ENCODE assay signal across 16 cellular contexts in genomic region chr2:141888987-141889555, GRCh38.
DNase-seq lines count a peak whose midpoint lies in the region; ATAC-seq and TF ChIP-seq lines count a peak whose summit lies in the region.
"Had no signal": no experiment of that assay in that cellular context is flagged by ENCODE, and none has a peak within 500 bp of the region (broad histone marks: within the 10 kb centered on the region; RNA-seq: fewer than 3 reads in every experiment).

No MANE protein-coding gene starts in this region.

- no peak overlapping the region for H3K23ac ChIP-seq in IMR-90 (ENCODE audit: low read depth, low read length)

- H3K4me1 Mint-ChIP-seq in activated naive CD8-positive, alpha-beta T cell treated with anti-CD3 and anti-CD28 coated beads, Interleukin-2, amount 50 U/mL, for 24 hours: no peaks in the 10 kb centered on the region
- H3K4me1 Mint-ChIP-seq: CD14-positive monocyte; CD4-positive, alpha-beta memory T cell; IgD-negative memory B cell had no signal

- no peak overlapping the region for H3K4me3 Mint-ChIP-seq in activated naive CD8-positive, alpha-beta T cell treated with anti-CD3 and anti-CD28 coated beads, Interleukin-2, amount 50 U/mL, for 24 hours
- H3K4me3 Mint-ChIP-seq: CD14-positive monocyte; CD4-positive, alpha-beta memory T cell; H9; IgD-negative memory B cell had no signal

- H3K18ac ChIP-seq in IMR-90 (ENCODE audit: low read depth, low read length): no peak overlapping the region

- no peak overlapping the region for H2BK20ac ChIP-seq in IMR-90 (ENCODE audit: low read depth, low read length)

- POLR2A ChIA-PET in IMR-90 (lab: Charles Lee; ENCODE audit: unreplicated experiment): no interaction called here

- no peak for TF ChIP-seq RAD21 in IMR-90 (IDR thresholded peaks at IDR 0.05; ENCODE audit: low read length)

- ATAC-seq in IMR-90 (ENCODE audit: low read depth): no peak
- ATAC-seq in activated naive CD8-positive, alpha-beta T cell treated with anti-CD3 and anti-CD28 coated beads, Interleukin-2, amount 50 U/mL, for 24 hours: no peak
- no peak for ATAC-seq in GM18517 (IDR thresholded peaks at IDR 0.05; ENCODE audit: unreplicated experiment)
- ATAC-seq in HG02798 (IDR thresholded peaks at IDR 0.05; ENCODE audit: poor library complexity, unreplicated experiment): no peak

- no peak overlapping the region for H2AFZ ChIP-seq in IMR-90 (replicated peaks; ENCODE audit: low read length, poor library complexity)

- H3K9ac ChIP-seq in IMR-90 (ENCODE audit: low read depth, low read length): no peak overlapping the region
- H3K9ac ChIP-seq: BLaER1 had no signal

- DNase-seq in IMR-90: no peak
- no peak for DNase-seq in caudate nucleus (lab: John Stamatoyannopoulos, UW)
- DNase-seq in activated naive CD8-positive, alpha-beta T cell treated with anti-CD3 and anti-CD28 coated beads, Interleukin-2, amount 50 U/mL, for 24 hours: no peak
- DNase-seq: CD4-positive, alpha-beta memory T cell; DMS153; DMS79; GDM1; H9; KG1 had no signal

- H3K79me1 ChIP-seq in IMR-90 (ENCODE audit: low read depth in 1 of 2, low read length in 2 of 2): no peaks in the 10 kb centered on the region

- TF ChIP-seq POLR2A in IMR-90 (IDR thresholded peaks at IDR 0.05; ENCODE audit: low read depth, low read length): no peak

- intact Hi-C loops in IMR-90 (cut with micrococcal nuclease): no loop called here

- dilution Hi-C loops in IMR-90 (cut with HindIII; ENCODE audit: low sequenced_read_pairs, unreplicated experiment): no loop called here

- no TSS peak for BruUV-seq in IMR-90 (replicated peaks; lab: Mats Ljungman, UMichigan)

- no peak overlapping the region for H2BK15ac ChIP-seq in IMR-90 (ENCODE audit: low read depth, low read length)

- H4K20me1 ChIP-seq in IMR-90 (ENCODE audit: insufficient read depth, low read length): no peaks in the 10 kb centered on the region
- H4K20me1 ChIP-seq: BLaER1 had no signal

- no peak overlapping the region for H3K4me3 ChIP-seq in IMR-90 (ENCODE audit: insufficient read depth, low read depth, low read length)
- H3K4me3 ChIP-seq: BLaER1 had no signal

- no peaks in the 10 kb centered on the region for H3K9me1 ChIP-seq in IMR-90 (ENCODE audit: insufficient read depth, low read length)

- H3K27me3 ChIP-seq in IMR-90 (ENCODE audit: control insufficient read depth, insufficient read depth, low read length): no peaks in the 10 kb centered on the region
- H3K27me3 ChIP-seq in layer of hippocampus (ENCODE audit: control insufficient read depth, insufficient read depth, low read length): no peaks in the 10 kb centered on the region
- H3K27me3 ChIP-seq: BLaER1 had no signal

- H3K56ac ChIP-seq in IMR-90 (ENCODE audit: extremely low read depth, insufficient read depth, low read length): no peak overlapping the region

- H3K9me3 ChIP-seq in IMR-90 (ENCODE audit: control insufficient read depth, insufficient read depth, low read length): no peaks in the 10 kb centered on the region
- H3K9me3 ChIP-seq: BLaER1 had no signal

- H3K9me3 Mint-ChIP-seq in activated naive CD8-positive, alpha-beta T cell treated with anti-CD3 and anti-CD28 coated beads, Interleukin-2, amount 50 U/mL, for 24 hours: peaks cover 13% of the 10 kb centered on the region
- H3K9me3 Mint-ChIP-seq: H9 had no signal

- no peaks in the 10 kb centered on the region for H3K27me3 Mint-ChIP-seq in activated naive CD8-positive, alpha-beta T cell treated with anti-CD3 and anti-CD28 coated beads, Interleukin-2, amount 50 U/mL, for 24 hours
- H3K27me3 Mint-ChIP-seq: CD4-positive, alpha-beta memory T cell; IgD-negative memory B cell had no signal

- no CpG with 5 or more reads among the region's 1 CpG for WGBS in IMR-90 (ENCODE audit: extremely low coverage in 2 of 2, insufficient read length in 1 of 2), 2 experiments

- no peaks in the 10 kb centered on the region for H3K36me3 ChIP-seq in IMR-90 (ENCODE audit: control insufficient read depth, insufficient read depth, low read length)
- H3K36me3 ChIP-seq: BLaER1 had no signal

- H2BK120ac ChIP-seq in IMR-90 (ENCODE audit: low read depth, low read length): no peak overlapping the region

- H3K27ac ChIP-seq in IMR-90 (ENCODE audit: insufficient read depth, low read length) (no peak overlapping the region), caudate nucleus (ENCODE audit: low read depth, low read length) (peak overlapping the region; percentile 83), layer of hippocampus (ENCODE audit: low read depth, low read length) (peak overlapping the region; percentile 55)
- H3K27ac ChIP-seq: BLaER1, HL-60 had no signal

- no peak for TF ChIP-seq CTCF in IMR-90 (conservative IDR thresholded peaks at IDR 0.05; ENCODE audit: low read depth, low read length)

- no peaks in the 10 kb centered on the region for H3K4me1 ChIP-seq in IMR-90 (ENCODE audit: control insufficient read depth, insufficient read depth, low read length)
- H3K4me1 ChIP-seq: BLaER1 had no signal

- H4K5ac ChIP-seq in IMR-90 (ENCODE audit: low read depth, low read length): no peak overlapping the region

- CTCF ChIA-PET in IMR-90 (lab: Yijun Ruan, JAX): no interaction called here

- no peak overlapping the region for H2BK5ac ChIP-seq in IMR-90 (ENCODE audit: low read depth, low read length, poor library complexity, severe bottlenecking)

- H3K4ac ChIP-seq in IMR-90 (ENCODE audit: low read depth, low read length): no peak overlapping the region

- no peak overlapping the region for H3K14ac ChIP-seq in IMR-90 (replicated peaks; ENCODE audit: low read depth, low read length)

- no peak overlapping the region for H4K91ac ChIP-seq in IMR-90 (ENCODE audit: insufficient read depth, low read depth, low read length)

- in situ Hi-C loops in IMR-90 (cut with MboI; ENCODE audit: low sequenced_read_pairs): no loop called here

- no peak overlapping the region for H4K8ac ChIP-seq in IMR-90 (ENCODE audit: low read depth in 2 of 2, low read length in 2 of 2)

- no peak overlapping the region for H3K27ac Mint-ChIP-seq in activated naive CD8-positive, alpha-beta T cell treated with anti-CD3 and anti-CD28 coated beads, Interleukin-2, amount 50 U/mL, for 24 hours
- H3K27ac Mint-ChIP-seq: CD14-positive monocyte; CD4-positive, alpha-beta memory T cell; IgD-negative memory B cell had no signal

- no peaks in the 10 kb centered on the region for H3K36me3 Mint-ChIP-seq in activated naive CD8-positive, alpha-beta T cell treated with anti-CD3 and anti-CD28 coated beads, Interleukin-2, amount 50 U/mL, for 24 hours (ENCODE audit: low read depth)
- H3K36me3 Mint-ChIP-seq: CD14-positive monocyte; CD4-positive, alpha-beta memory T cell; IgD-negative memory B cell had no signal

- H2AK9ac ChIP-seq in IMR-90 (replicated peaks; ENCODE audit: low read depth, low read length, poor library complexity): no peak overlapping the region

- H2AK5ac ChIP-seq in IMR-90 (ENCODE audit: low read depth, low read length): no peak overlapping the region

- no peak overlapping the region for H3K4me2 ChIP-seq in IMR-90 (ENCODE audit: low read depth, low read length)
- H3K4me2 ChIP-seq: BLaER1 had no signal

TF ChIP-seq in IMR-90, 13 proteins besides CTCF, POLR2A, EP300 and RAD21:
- TF ChIP-seq RFX5 (IDR thresholded peaks at IDR 0.05; ENCODE audit: low read depth, low read length) (no peak), MAFK (IDR thresholded peaks at IDR 0.05; ENCODE audit: low read depth, low read length) (peak; percentile 71)
